Comparison of ENCODE assay signal across 9 cellular contexts in genomic region chr9:132350861-132351315, GRCh38. TPM values are rescaled to one million over a fixed set of nuclear protein-coding genes. Genes with fewer than 3 reads are reported as not detected.
DNase-seq lines count a peak whose midpoint lies in the region; ATAC-seq, FAIRE-seq and TF ChIP-seq lines count a peak whose summit lies in the region.
"Had no signal": no experiment of that assay in that cellular context is flagged by ENCODE, and none has a peak within 500 bp of the region (broad histone marks: within the 10 kb centered on the region; RNA-seq: fewer than 3 reads in every experiment).

No MANE protein-coding gene starts in this region.

- no peaks in the 10 kb centered on the region for H3K27me3 ChIP-seq in ACC112 (ENCODE audit: insufficient read depth, low read length)

- CTCF ChIA-PET in activated CD8-positive, alpha-beta T cell treated with anti-CD3 and anti-CD28 coated beads for 36 hours (lab: Charles Lee) = interaction anchor here (0.7 to 1.8 kb wide), 4 partner anchors 12 to 82 kb away, joined by 3 to 7 read pairs (median 4); no protein-coding TSS in a partner anchor

- no peaks in the 10 kb centered on the region for H3K9me3 Mint-ChIP-seq in activated CD8-positive, alpha-beta T cell treated with anti-CD3 and anti-CD28 coated beads for 36 hours

- H3K4me3 Mint-ChIP-seq in activated CD8-positive, alpha-beta T cell treated with anti-CD3 and anti-CD28 coated beads for 36 hours = peak overlapping the region; percentile 81

- H3K4me1 ChIP-seq in ACC112 (ENCODE audit: control insufficient read depth, insufficient read depth, low read length, unreplicated experiment) = peaks cover 28% of the 10 kb centered on the region

- intact Hi-C loops in activated CD8-positive, alpha-beta T cell treated with anti-CD3 and anti-CD28 coated beads for 36 hours (cut with micrococcal nuclease) = no loop called here

- POLR2A ChIA-PET in activated CD8-positive, alpha-beta T cell treated with anti-CD3 and anti-CD28 coated beads for 36 hours (lab: Charles Lee) = interaction anchor here (0.7 to 2.0 kb wide), 7 partner anchors 9 to 320 kb away, joined by 3 to 7 read pairs (median 4); partner anchors contain the start of genes DDX31 and GTF3C4

- no peaks in the 10 kb centered on the region for H3K27me3 Mint-ChIP-seq in activated CD8-positive, alpha-beta T cell treated with anti-CD3 and anti-CD28 coated beads for 36 hours

- H3K27ac ChIP-seq in ACC112 (ENCODE audit: low read depth, low read length) = peak overlapping the region; percentile 3; the same call in 1 of the 2 replicates

- peak overlapping the region; percentile 68 for H3K4me3 ChIP-seq in ACC112 (ENCODE audit: low read depth, low read length)

- ATAC-seq in activated CD8-positive, alpha-beta T cell treated with anti-CD3 and anti-CD28 coated beads for 36 hours = no peak

- TF ChIP-seq CTCF in activated CD8-positive, alpha-beta T cell treated with anti-CD3 and anti-CD28 coated beads for 36 hours (IDR thresholded peaks at IDR 0.05) = no peak

- H2AFZ ChIP-seq in ACC112 (ENCODE audit: low read length, unreplicated experiment) = no peak overlapping the region

- H3K36me3 Mint-ChIP-seq in activated CD8-positive, alpha-beta T cell treated with anti-CD3 and anti-CD28 coated beads for 36 hours (ENCODE audit: low read depth) = peaks cover 52% of the 10 kb centered on the region

- DNase-seq in GM19239 (ENCODE audit: insufficient read length, low spot score) (peak; percentile 37), kidney tubule cell (ENCODE audit: low spot score) (peak; percentile 13), middle frontal gyrus (ENCODE audit: extremely low spot score, low spot score) (no peak), pons (ENCODE audit: low spot score) (no peak), cerebellar cortex (ENCODE audit: low spot score) (no peak), LoVo (ENCODE audit: low spot score) (no peak)
- DNase-seq in activated CD8-positive, alpha-beta T cell treated with anti-CD3 and anti-CD28 coated beads for 36 hours = peak; percentile 62

- H3K4me1 Mint-ChIP-seq in activated CD8-positive, alpha-beta T cell treated with anti-CD3 and anti-CD28 coated beads for 36 hours (ENCODE audit: low read depth) = peaks cover 50% of the 10 kb centered on the region

- H3K36me3 ChIP-seq in ACC112 (ENCODE audit: insufficient read depth, low read length) = peaks cover 46% of the 10 kb centered on the region

- H3K79me2 ChIP-seq in ACC112 (ENCODE audit: control insufficient read depth, insufficient read depth, low read length, unreplicated experiment) = peaks cover 56% of the 10 kb centered on the region

- H3K27ac Mint-ChIP-seq in activated CD8-positive, alpha-beta T cell treated with anti-CD3 and anti-CD28 coated beads for 36 hours = peak overlapping the region; percentile 98

- FAIRE-seq in GM19239 (lab: Jason Lieb, UNC) = peak; percentile 95
- FAIRE-seq: G401.6 had no signal

RNA-seq across cellular contexts. Expression of gene SETX, which starts 3.9 kb away (rescaled TPM):
- total RNA-seq in activated CD8-positive, alpha-beta T cell treated with anti-CD3 and anti-CD28 coated beads for 36 hours = 10 to 100 TPM; 32.6 to 33.8 TPM

RNA-seq across cellular contexts. Expression of gene TTF1, which starts 55.8 kb away (rescaled TPM):
- 10 to 100 TPM; 38.2 to 38.3 TPM for total RNA-seq in activated CD8-positive, alpha-beta T cell treated with anti-CD3 and anti-CD28 coated beads for 36 hours

RNA-seq across cellular contexts. Expression of gene CFAP77, which starts 59.1 kb away (rescaled TPM):
- total RNA-seq in activated CD8-positive, alpha-beta T cell treated with anti-CD3 and anti-CD28 coated beads for 36 hours = not detected

Comparison
In these comparisons a context has a peak if more than half of its experiments do, and no peak if none do; other contexts are left out.
1. DNase-seq: peak in GM19239 (single experiment), activated CD8-positive, alpha-beta T cell treated with anti-CD3 and anti-CD28 coated beads for 36 hours (single experiment) and kidney tubule cell (single experiment); none in middle frontal gyrus (single experiment), pons (single experiment), cerebellar cortex (single experiment) and LoVo (single experiment).